Comparison of ENCODE assay signal across 29 cellular contexts in the genomic region with DNA sequence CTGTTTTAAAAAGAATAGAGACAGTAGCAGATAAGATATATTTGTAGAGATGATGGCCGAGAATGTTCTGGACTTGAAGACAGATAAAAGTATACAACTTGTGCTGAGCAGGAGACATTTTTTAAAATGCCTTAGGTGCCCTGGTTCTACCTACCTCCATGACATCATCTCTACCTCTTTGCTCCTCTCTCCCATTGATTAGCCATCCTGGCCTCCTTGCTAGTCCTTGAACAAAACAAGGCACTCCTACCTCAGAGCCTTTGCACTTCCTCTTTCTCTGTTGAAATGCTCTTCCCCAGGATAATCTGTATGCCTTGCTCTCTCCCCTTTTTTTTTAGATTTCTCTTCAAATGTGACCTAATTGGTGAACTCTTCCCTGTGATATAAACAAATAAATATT.
"Had no signal": no experiment of that assay in that cellular context is flagged by ENCODE, and none has a peak within 500 bp of the region (broad histone marks: within the 10 kb centered on the region; RNA-seq: fewer than 3 reads in every experiment).

No MANE protein-coding gene starts in this region.

- H3K4me1 ChIP-seq: psoas muscle, stomach, thyroid gland, tibial nerve, upper lobe of left lung, vagina had no signal

- H3K27ac Mint-ChIP-seq: naive thymus-derived CD8-positive, alpha-beta T cell; natural killer cell treated with Interleukin-12 subunit alpha and Interleukin-12 subunit beta and Interleukin-15 and Interleukin-18, amount 100 ng/mL, for 72 hours; nephron progenitor cell; stimulated activated effector memory CD8-positive, alpha-beta T cell treated with anti-CD3 and anti-CD28 coated beads, Interleukin-12 subunit alpha, Interleukin-12 subunit beta, amount 100 ng/mL, for 72 hours; stimulated activated naive B cell treated with anti-CD40 and anti-IgM and Interleukin-4, amounts not matched to agents 10 μg/mL and 1 μg/mL and 100 μg/mL, for 72 hours; stimulated activated naive CD8-positive, alpha-beta T cell treated with anti-CD3 and anti-CD28 coated beads, Interleukin-15, Interleukin-2, amounts not matched to agents 100 ng/mL and 50 ng/mL, for 24 hours had no signal

- ATAC-seq: naive thymus-derived CD8-positive, alpha-beta T cell; natural killer cell treated with Interleukin-12 subunit alpha and Interleukin-12 subunit beta and Interleukin-15 and Interleukin-18, amount 100 ng/mL, for 72 hours; pancreas; psoas muscle; right cardiac atrium; sciatic nerve; stimulated activated effector memory CD8-positive, alpha-beta T cell treated with anti-CD3 and anti-CD28 coated beads, Interleukin-12 subunit alpha, Interleukin-12 subunit beta, amount 100 ng/mL, for 72 hours; stimulated activated naive B cell treated with anti-CD40 and anti-IgM and Interleukin-4, amounts not matched to agents 10 μg/mL and 1 μg/mL and 100 μg/mL, for 72 hours had no signal

- H3K27ac ChIP-seq: neutrophil, pancreas, psoas muscle, skin epidermis, stomach, thoracic aorta, thyroid gland, tibial nerve, upper lobe of left lung, vagina had no signal

- H3K36me3 Mint-ChIP-seq: naive thymus-derived CD8-positive, alpha-beta T cell; natural killer cell treated with Interleukin-12 subunit alpha and Interleukin-12 subunit beta and Interleukin-15 and Interleukin-18, amount 100 ng/mL, for 72 hours; stimulated activated effector memory CD8-positive, alpha-beta T cell treated with anti-CD3 and anti-CD28 coated beads, Interleukin-12 subunit alpha, Interleukin-12 subunit beta, amount 100 ng/mL, for 72 hours; stimulated activated naive B cell treated with anti-CD40 and anti-IgM and Interleukin-4, amounts not matched to agents 10 μg/mL and 1 μg/mL and 100 μg/mL, for 72 hours had no signal

- DNase-seq: naive thymus-derived CD8-positive, alpha-beta T cell; nephron progenitor cell; nucleus accumbens; pancreas; posterior cingulate gyrus; psoas muscle; right cardiac atrium; stimulated activated CD4-positive, alpha-beta T cell treated with anti-CD3 and anti-CD28 coated beads, Interleukin-15, amount 100 ng/mL, for 24 hours; stimulated activated CD4-positive, alpha-beta T cell treated with anti-CD3 and anti-CD28 coated beads, Interleukin-2, amount 100 ng/mL, for 24 hours; stimulated activated CD4-positive, alpha-beta T cell treated with anti-CD3 and anti-CD28 coated beads, Interleukin-2, amount 100 ng/mL, for 48 hours; stimulated activated CD4-positive, alpha-beta T cell treated with anti-CD3 and anti-CD28 coated beads, Interleukin-4, amount 100 ng/mL, for 24 hours; stimulated activated naive B cell treated with anti-CD40 and anti-IgM and Interleukin-4, amounts not matched to agents 10 μg/mL and 1 μg/mL and 100 μg/mL, for 72 hours; stimulated activated naive CD4-positive, alpha-beta T cell treated with Interleukin-2 at 50 U/mL for 16 hours; stomach; thyroid gland; trophoblast cell; upper lobe of left lung had no signal

- H3K4me2 ChIP-seq: smooth muscle cell had no signal

- H3K36me3 ChIP-seq: neutrophil, pancreas, stomach, thoracic aorta, thyroid gland, tibial nerve, upper lobe of left lung, vagina had no signal

- H3K9me3 ChIP-seq: neutrophil, pancreas, psoas muscle, stomach, thoracic aorta, thyroid gland, tibial nerve, upper lobe of left lung, vagina had no signal

- H3K4me3 ChIP-seq: pancreas, psoas muscle, skin epidermis, smooth muscle cell, stomach, thoracic aorta, thyroid gland, tibial nerve, upper lobe of left lung, vagina had no signal

- H3K27me3 ChIP-seq: neutrophil, pancreas, stomach, thyroid gland, tibial nerve, upper lobe of left lung, vagina had no signal

- FAIRE-seq: urothelium cell line had no signal

- H3K9me3 Mint-ChIP-seq: naive thymus-derived CD8-positive, alpha-beta T cell; natural killer cell treated with Interleukin-12 subunit alpha and Interleukin-12 subunit beta and Interleukin-15 and Interleukin-18, amount 100 ng/mL, for 72 hours; nephron progenitor cell; neural crest cell; stimulated activated effector memory CD8-positive, alpha-beta T cell treated with anti-CD3 and anti-CD28 coated beads, Interleukin-12 subunit alpha, Interleukin-12 subunit beta, amount 100 ng/mL, for 72 hours; stimulated activated naive B cell treated with anti-CD40 and anti-IgM and Interleukin-4, amounts not matched to agents 10 μg/mL and 1 μg/mL and 100 μg/mL, for 72 hours; stimulated activated naive CD8-positive, alpha-beta T cell treated with anti-CD3 and anti-CD28 coated beads, Interleukin-15, Interleukin-2, amounts not matched to agents 100 ng/mL and 50 ng/mL, for 24 hours had no signal
